2 cellular contexts compared by ENCODE assay signal in genomic region chr2:97589598-97590510, GRCh38.
TF ChIP-seq lines count a peak whose summit lies in the region.

ANKRD36B (minus strand) TSS chr2:97589877; CDS start chr2:97589685, 192 bp downstream.

TF ChIP-seq in WTC11, 78 proteins besides CTCF, POLR2A, EP300 and RAD21:
- TF ChIP-seq HMGXB4 (CRISPR knock-in tag; IDR thresholded peaks at IDR 0.05), result peak; percentile 59; the same call in 1 of the 2 replicates

TF ChIP-seq in K562, 482 proteins besides CTCF, POLR2A, EP300 and RAD21 (continued from another document and continues in another):
- TF ChIP-seq, protein P1, sequence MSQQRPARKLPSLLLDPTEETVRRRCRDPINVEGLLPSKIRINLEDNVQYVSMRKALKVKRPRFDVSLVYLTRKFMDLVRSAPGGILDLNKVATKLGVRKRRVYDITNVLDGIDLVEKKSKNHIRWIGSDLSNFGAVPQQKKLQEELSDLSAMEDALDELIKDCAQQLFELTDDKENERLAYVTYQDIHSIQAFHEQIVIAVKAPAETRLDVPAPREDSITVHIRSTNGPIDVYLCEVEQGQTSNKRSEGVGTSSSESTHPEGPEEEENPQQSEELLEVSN (IDR thresholded peaks at IDR 0.05; ENCODE audit: borderline replicate concordance in 1 of 2, extremely low read depth in 1 of 2, insufficient read depth in 1 of 2, insufficient read length in 1 of 2, low read depth in 1 of 2, low read length in 1 of 2, poor library complexity in 1 of 2, severe bottlenecking in 1 of 2), result peak; percentile 45 to 77
- TF ChIP-seq, protein P2, sequence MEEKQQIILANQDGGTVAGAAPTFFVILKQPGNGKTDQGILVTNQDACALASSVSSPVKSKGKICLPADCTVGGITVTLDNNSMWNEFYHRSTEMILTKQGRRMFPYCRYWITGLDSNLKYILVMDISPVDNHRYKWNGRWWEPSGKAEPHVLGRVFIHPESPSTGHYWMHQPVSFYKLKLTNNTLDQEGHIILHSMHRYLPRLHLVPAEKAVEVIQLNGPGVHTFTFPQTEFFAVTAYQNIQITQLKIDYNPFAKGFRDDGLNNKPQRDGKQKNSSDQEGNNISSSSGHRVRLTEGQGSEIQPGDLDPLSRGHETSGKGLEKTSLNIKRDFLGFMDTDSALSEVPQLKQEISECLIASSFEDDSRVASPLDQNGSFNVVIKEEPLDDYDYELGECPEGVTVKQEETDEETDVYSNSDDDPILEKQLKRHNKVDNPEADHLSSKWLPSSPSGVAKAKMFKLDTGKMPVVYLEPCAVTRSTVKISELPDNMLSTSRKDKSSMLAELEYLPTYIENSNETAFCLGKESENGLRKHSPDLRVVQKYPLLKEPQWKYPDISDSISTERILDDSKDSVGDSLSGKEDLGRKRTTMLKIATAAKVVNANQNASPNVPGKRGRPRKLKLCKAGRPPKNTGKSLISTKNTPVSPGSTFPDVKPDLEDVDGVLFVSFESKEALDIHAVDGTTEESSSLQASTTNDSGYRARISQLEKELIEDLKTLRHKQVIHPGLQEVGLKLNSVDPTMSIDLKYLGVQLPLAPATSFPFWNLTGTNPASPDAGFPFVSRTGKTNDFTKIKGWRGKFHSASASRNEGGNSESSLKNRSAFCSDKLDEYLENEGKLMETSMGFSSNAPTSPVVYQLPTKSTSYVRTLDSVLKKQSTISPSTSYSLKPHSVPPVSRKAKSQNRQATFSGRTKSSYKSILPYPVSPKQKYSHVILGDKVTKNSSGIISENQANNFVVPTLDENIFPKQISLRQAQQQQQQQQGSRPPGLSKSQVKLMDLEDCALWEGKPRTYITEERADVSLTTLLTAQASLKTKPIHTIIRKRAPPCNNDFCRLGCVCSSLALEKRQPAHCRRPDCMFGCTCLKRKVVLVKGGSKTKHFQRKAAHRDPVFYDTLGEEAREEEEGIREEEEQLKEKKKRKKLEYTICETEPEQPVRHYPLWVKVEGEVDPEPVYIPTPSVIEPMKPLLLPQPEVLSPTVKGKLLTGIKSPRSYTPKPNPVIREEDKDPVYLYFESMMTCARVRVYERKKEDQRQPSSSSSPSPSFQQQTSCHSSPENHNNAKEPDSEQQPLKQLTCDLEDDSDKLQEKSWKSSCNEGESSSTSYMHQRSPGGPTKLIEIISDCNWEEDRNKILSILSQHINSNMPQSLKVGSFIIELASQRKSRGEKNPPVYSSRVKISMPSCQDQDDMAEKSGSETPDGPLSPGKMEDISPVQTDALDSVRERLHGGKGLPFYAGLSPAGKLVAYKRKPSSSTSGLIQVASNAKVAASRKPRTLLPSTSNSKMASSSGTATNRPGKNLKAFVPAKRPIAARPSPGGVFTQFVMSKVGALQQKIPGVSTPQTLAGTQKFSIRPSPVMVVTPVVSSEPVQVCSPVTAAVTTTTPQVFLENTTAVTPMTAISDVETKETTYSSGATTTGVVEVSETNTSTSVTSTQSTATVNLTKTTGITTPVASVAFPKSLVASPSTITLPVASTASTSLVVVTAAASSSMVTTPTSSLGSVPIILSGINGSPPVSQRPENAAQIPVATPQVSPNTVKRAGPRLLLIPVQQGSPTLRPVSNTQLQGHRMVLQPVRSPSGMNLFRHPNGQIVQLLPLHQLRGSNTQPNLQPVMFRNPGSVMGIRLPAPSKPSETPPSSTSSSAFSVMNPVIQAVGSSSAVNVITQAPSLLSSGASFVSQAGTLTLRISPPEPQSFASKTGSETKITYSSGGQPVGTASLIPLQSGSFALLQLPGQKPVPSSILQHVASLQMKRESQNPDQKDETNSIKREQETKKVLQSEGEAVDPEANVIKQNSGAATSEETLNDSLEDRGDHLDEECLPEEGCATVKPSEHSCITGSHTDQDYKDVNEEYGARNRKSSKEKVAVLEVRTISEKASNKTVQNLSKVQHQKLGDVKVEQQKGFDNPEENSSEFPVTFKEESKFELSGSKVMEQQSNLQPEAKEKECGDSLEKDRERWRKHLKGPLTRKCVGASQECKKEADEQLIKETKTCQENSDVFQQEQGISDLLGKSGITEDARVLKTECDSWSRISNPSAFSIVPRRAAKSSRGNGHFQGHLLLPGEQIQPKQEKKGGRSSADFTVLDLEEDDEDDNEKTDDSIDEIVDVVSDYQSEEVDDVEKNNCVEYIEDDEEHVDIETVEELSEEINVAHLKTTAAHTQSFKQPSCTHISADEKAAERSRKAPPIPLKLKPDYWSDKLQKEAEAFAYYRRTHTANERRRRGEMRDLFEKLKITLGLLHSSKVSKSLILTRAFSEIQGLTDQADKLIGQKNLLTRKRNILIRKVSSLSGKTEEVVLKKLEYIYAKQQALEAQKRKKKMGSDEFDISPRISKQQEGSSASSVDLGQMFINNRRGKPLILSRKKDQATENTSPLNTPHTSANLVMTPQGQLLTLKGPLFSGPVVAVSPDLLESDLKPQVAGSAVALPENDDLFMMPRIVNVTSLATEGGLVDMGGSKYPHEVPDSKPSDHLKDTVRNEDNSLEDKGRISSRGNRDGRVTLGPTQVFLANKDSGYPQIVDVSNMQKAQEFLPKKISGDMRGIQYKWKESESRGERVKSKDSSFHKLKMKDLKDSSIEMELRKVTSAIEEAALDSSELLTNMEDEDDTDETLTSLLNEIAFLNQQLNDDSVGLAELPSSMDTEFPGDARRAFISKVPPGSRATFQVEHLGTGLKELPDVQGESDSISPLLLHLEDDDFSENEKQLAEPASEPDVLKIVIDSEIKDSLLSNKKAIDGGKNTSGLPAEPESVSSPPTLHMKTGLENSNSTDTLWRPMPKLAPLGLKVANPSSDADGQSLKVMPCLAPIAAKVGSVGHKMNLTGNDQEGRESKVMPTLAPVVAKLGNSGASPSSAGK (IDR thresholded peaks at IDR 0.05), result peak; percentile 86
- peak; percentile 93 for TF ChIP-seq ZFX (CRISPR knock-in tag; IDR thresholded peaks at IDR 0.05)
- TF ChIP-seq, protein P3, sequence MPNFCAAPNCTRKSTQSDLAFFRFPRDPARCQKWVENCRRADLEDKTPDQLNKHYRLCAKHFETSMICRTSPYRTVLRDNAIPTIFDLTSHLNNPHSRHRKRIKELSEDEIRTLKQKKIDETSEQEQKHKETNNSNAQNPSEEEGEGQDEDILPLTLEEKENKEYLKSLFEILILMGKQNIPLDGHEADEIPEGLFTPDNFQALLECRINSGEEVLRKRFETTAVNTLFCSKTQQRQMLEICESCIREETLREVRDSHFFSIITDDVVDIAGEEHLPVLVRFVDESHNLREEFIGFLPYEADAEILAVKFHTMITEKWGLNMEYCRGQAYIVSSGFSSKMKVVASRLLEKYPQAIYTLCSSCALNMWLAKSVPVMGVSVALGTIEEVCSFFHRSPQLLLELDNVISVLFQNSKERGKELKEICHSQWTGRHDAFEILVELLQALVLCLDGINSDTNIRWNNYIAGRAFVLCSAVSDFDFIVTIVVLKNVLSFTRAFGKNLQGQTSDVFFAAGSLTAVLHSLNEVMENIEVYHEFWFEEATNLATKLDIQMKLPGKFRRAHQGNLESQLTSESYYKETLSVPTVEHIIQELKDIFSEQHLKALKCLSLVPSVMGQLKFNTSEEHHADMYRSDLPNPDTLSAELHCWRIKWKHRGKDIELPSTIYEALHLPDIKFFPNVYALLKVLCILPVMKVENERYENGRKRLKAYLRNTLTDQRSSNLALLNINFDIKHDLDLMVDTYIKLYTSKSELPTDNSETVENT (CRISPR knock-in tag; IDR thresholded peaks at IDR 0.05), result peak; percentile 62; the same call in 1 of the 2 replicates
- TF ChIP-seq RBFOX2 (IDR thresholded peaks at IDR 0.05; ENCODE audit: low read depth, low read length), result peak; percentile 82
- TF ChIP-seq ZBTB33 (CRISPR knock-in tag; IDR thresholded peaks at IDR 0.05), result 0 out of 2 replicates have a peak, but pooled peaks have one; percentile 19
- 0 out of 2 replicates have a peak, but pooled peaks have one; percentile 23 for TF ChIP-seq SIN3B (IDR thresholded peaks at IDR 0.05; ENCODE audit: low read depth)
- TF ChIP-seq KLF1 (tag; IDR thresholded peaks at IDR 0.05), result peak; percentile 58; the same call in 1 of the 2 replicates
- peak; percentile 82 for TF ChIP-seq L3MBTL2 (IDR thresholded peaks at IDR 0.05)
- TF ChIP-seq, protein P4, sequence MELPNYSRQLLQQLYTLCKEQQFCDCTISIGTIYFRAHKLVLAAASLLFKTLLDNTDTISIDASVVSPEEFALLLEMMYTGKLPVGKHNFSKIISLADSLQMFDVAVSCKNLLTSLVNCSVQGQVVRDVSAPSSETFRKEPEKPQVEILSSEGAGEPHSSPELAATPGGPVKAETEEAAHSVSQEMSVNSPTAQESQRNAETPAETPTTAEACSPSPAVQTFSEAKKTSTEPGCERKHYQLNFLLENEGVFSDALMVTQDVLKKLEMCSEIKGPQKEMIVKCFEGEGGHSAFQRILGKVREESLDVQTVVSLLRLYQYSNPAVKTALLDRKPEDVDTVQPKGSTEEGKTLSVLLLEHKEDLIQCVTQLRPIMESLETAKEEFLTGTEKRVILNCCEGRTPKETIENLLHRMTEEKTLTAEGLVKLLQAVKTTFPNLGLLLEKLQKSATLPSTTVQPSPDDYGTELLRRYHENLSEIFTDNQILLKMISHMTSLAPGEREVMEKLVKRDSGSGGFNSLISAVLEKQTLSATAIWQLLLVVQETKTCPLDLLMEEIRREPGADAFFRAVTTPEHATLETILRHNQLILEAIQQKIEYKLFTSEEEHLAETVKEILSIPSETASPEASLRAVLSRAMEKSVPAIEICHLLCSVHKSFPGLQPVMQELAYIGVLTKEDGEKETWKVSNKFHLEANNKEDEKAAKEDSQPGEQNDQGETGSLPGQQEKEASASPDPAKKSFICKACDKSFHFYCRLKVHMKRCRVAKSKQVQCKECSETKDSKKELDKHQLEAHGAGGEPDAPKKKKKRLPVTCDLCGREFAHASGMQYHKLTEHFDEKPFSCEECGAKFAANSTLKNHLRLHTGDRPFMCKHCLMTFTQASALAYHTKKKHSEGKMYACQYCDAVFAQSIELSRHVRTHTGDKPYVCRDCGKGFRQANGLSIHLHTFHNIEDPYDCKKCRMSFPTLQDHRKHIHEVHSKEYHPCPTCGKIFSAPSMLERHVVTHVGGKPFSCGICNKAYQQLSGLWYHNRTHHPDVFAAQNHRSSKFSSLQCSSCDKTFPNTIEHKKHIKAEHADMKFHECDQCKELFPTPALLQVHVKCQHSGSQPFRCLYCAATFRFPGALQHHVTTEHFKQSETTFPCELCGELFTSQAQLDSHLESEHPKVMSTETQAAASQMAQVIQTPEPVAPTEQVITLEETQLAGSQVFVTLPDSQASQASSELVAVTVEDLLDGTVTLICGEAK (IDR thresholded peaks at IDR 0.05), result 0 out of 2 replicates have a peak, but pooled peaks have one; percentile 19
- TF ChIP-seq, protein P4 (CRISPR knock-in tag; IDR thresholded peaks at IDR 0.05), result 0 out of 2 replicates have a peak, but pooled peaks have one; percentile 18
- peak; percentile 84 for TF ChIP-seq POLR2G (IDR thresholded peaks at IDR 0.05; ENCODE audit: low read depth, low read length)
- TF ChIP-seq, protein P5, sequence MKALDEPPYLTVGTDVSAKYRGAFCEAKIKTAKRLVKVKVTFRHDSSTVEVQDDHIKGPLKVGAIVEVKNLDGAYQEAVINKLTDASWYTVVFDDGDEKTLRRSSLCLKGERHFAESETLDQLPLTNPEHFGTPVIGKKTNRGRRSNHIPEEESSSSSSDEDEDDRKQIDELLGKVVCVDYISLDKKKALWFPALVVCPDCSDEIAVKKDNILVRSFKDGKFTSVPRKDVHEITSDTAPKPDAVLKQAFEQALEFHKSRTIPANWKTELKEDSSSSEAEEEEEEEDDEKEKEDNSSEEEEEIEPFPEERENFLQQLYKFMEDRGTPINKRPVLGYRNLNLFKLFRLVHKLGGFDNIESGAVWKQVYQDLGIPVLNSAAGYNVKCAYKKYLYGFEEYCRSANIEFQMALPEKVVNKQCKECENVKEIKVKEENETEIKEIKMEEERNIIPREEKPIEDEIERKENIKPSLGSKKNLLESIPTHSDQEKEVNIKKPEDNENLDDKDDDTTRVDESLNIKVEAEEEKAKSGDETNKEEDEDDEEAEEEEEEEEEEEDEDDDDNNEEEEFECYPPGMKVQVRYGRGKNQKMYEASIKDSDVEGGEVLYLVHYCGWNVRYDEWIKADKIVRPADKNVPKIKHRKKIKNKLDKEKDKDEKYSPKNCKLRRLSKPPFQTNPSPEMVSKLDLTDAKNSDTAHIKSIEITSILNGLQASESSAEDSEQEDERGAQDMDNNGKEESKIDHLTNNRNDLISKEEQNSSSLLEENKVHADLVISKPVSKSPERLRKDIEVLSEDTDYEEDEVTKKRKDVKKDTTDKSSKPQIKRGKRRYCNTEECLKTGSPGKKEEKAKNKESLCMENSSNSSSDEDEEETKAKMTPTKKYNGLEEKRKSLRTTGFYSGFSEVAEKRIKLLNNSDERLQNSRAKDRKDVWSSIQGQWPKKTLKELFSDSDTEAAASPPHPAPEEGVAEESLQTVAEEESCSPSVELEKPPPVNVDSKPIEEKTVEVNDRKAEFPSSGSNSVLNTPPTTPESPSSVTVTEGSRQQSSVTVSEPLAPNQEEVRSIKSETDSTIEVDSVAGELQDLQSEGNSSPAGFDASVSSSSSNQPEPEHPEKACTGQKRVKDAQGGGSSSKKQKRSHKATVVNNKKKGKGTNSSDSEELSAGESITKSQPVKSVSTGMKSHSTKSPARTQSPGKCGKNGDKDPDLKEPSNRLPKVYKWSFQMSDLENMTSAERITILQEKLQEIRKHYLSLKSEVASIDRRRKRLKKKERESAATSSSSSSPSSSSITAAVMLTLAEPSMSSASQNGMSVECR (CRISPR knock-in tag; IDR thresholded peaks at IDR 0.05), result peak; percentile 77; the same call in 1 of the 2 replicates
